ENCODE assay signal across 8 cellular contexts in the genomic region with DNA sequence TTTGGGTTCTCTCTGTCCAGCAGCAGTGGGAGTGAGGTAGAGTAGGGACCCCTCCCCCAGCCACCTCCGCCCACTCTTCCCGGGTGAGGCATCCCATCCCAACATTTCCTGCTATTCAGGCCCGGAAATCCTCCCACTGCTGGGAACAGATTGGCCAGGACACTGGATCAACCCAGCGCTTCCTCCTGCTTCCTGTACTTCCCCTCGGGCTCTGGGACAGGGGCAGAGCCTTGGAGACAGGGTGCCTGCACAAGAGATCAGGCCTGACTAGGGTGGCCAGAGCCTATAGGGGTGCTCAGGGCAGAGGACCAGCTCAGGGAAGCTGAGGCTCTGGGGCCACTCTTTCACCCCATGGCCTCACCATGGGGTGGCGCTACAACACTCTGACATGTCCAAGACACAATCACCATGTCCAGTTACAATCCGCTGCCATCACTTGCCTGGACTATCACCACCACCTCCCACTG. TPM values are rescaled to one million over a fixed set of nuclear protein-coding genes. Genes with fewer than 3 reads are reported as not detected.
DNase-seq lines count a peak whose midpoint lies in the region; TF ChIP-seq lines count a peak whose summit lies in the region.

No MANE protein-coding gene starts in this region.

- WGBS in stomach, 5 donors, result 41 to 55% (median 49%) methylated on average over 7 of the region's 7 CpGs

- H3K36me3 ChIP-seq in BE2C, result no peaks in the 10 kb centered on the region
- H3K36me3 ChIP-seq in stomach, result no peaks in the 10 kb centered on the region

- no peak for TF ChIP-seq POLR2A in stomach (IDR thresholded peaks at IDR 0.05)

- TF ChIP-seq CTCF in BE2C (IDR thresholded peaks at IDR 0.05; ENCODE audit: low read depth, low read length) (peak; percentile 41), HFF-Myc (IDR thresholded peaks at IDR 0.05; ENCODE audit: low read depth, low read length, missing control alignments) (peak; percentile 44), stomach (IDR thresholded peaks at IDR 0.05) (peak in 3 of 7 experiments; percentile 9 to 45 (median 14))

- intact Hi-C loops in stomach (cut with DNase I; ENCODE audit: low total_unique reads), result no loop called here

- H3K4me3 ChIP-seq in BE2C (ENCODE audit: low read depth, low read length), result no peak overlapping the region
- H3K4me3 ChIP-seq in HFF-Myc (replicated peaks; ENCODE audit: low read depth, low read length), result no peak overlapping the region
- H3K4me3 ChIP-seq in stomach, result no peak overlapping the region

- H3K27me3 ChIP-seq in BE2C, result no peaks in the 10 kb centered on the region
- peaks cover 0 to 36% (median 0%) of the 10 kb centered on the region in 3 donors for H3K27me3 ChIP-seq in stomach

- peak; percentile 69 for TF ChIP-seq EP300 in stomach (IDR thresholded peaks at IDR 0.05)

- H3K9me3 ChIP-seq in BE2C, result no peaks in the 10 kb centered on the region
- no peaks in the 10 kb centered on the region for H3K9me3 ChIP-seq in stomach

- peak overlapping the region; percentile 11 to 68 (median 60) for H3K27ac ChIP-seq in stomach

- DNase-seq in BE2C (no peak), HFF-Myc (ENCODE audit: extremely low read depth, low read depth) (no peak), hepatic stellate cell (ENCODE audit: low spot score) (peak; percentile 44), stomach (peak; percentile 59), hippocampal formation (lab: John Stamatoyannopoulos, UW) (no peak), cortex of kidney (lab: John Stamatoyannopoulos, UW) (no peak)
- DNase-seq in activated T-cell treated with anti-CD3 and anti-CD28 coated beads, Interleukin-2, amount 50 U/mL, for 48 hours, result peak; percentile 55 to 59
- no peak for DNase-seq in stimulated activated CD4-positive, alpha-beta T cell treated with anti-CD3 and anti-CD28 coated beads, Interleukin-4, amount 100 ng/mL, for 24 hours

- H3K4me1 ChIP-seq in BE2C (peaks cover 18% of the 10 kb centered on the region), stomach (peaks cover 0 to 34% (median 14%) of the 10 kb centered on the region in 4 donors)

RNA-seq across cellular contexts. Expression of gene SH2D3C, which starts 14.5 kb away (rescaled TPM):
- polyA plus RNA-seq in BE2C (2012; ENCODE audit: insufficient read depth, insufficient read length, low read depth), result 12.5 TPM
- 10 to 100 TPM in 1 of 5 donors, 1 to 10 TPM in 2, not detected in 2; 1.8 to 38.1 (median 5.1) TPM for total RNA-seq in stomach
- 1 to 10 TPM; 3.5 to 4.7 (median 4.3) TPM for polyA plus RNA-seq in stomach

RNA-seq across cellular contexts. Expression of gene CDK9, which starts 21.9 kb away (rescaled TPM):
- polyA plus RNA-seq in BE2C (2012; ENCODE audit: insufficient read depth, insufficient read length, low read depth), result 167 TPM
- 100 to 1,000 TPM in 1 of 5 donors, 10 to 100 TPM in 4; 42.8 to 114 (median 92.7) TPM for total RNA-seq in stomach
- 10 to 100 TPM; 25.3 to 34.7 (median 34.4) TPM for polyA plus RNA-seq in stomach

RNA-seq across cellular contexts. Expression of gene TOR2A, which starts 28.9 kb away (rescaled TPM):
- 33.8 TPM for polyA plus RNA-seq in BE2C (2012; ENCODE audit: insufficient read depth, insufficient read length, low read depth)
- 10 to 100 TPM in 3 of 5 donors, 1 to 10 TPM in 2; 5.0 to 87.8 (median 14.6) TPM for total RNA-seq in stomach
- 10 to 100 TPM in 1 of 3 donors, 1 to 10 TPM in 2; 6.1 to 12.4 (median 9.7) TPM for polyA plus RNA-seq in stomach

RNA-seq across cellular contexts. Expression of gene FPGS, which starts 38.7 kb away (rescaled TPM):
- 75.4 TPM for polyA plus RNA-seq in BE2C (2012; ENCODE audit: insufficient read depth, insufficient read length, low read depth)
- total RNA-seq in stomach, result 100 to 1,000 TPM in 2 of 5 donors, 10 to 100 TPM in 3; 67.0 to 235 (median 97.1) TPM
- 10 to 100 TPM; 29.1 to 42.7 (median 30.2) TPM for polyA plus RNA-seq in stomach

RNA-seq across cellular contexts. Expression of gene TTC16, which starts 48.1 kb away (rescaled TPM):
- 0.28 TPM for polyA plus RNA-seq in BE2C (2012; ENCODE audit: insufficient read depth, insufficient read length, low read depth)
- not detected for total RNA-seq in stomach
- polyA plus RNA-seq in stomach, result under 1 TPM in 2 of 3 donors, not detected in 1; 0.08 to 0.12 TPM

Comparison
In these comparisons a context has a peak if more than half of its experiments do, and no peak if none do; other contexts are left out.
1. DNase-seq: peak in activated T-cell treated with anti-CD3 and anti-CD28 coated beads, Interleukin-2, amount 50 U/mL, for 48 hours (2 of 2), hepatic stellate cell (single experiment) and stomach (single experiment); none in BE2C (single experiment), HFF-Myc (single experiment), hippocampal formation (0 of 2), cortex of kidney (single experiment) and stimulated activated CD4-positive, alpha-beta T cell treated with anti-CD3 and anti-CD28 coated beads, Interleukin-4, amount 100 ng/mL, for 24 hours (single experiment).